ENCODE assay signal across 8 cellular contexts in genomic region chr3:152328841-152329240, GRCh38.
A peak's percentile ranks its signal among the peaks of the same experiment; 100 is the strongest.
DNase-seq lines count a peak whose midpoint lies in the region; ATAC-seq, FAIRE-seq and TF ChIP-seq lines count a peak whose summit lies in the region.

No MANE protein-coding gene starts in this region.

- no peak for ATAC-seq in CD8-positive, alpha-beta T cell
- no peak for ATAC-seq in natural killer cell treated with Interleukin-12 subunit alpha and Interleukin-12 subunit beta and Interleukin-15 and Interleukin-18, amount 100 ng/mL, for 72 hours

- no peak overlapping the region for H3K4me3 ChIP-seq in CD8-positive, alpha-beta T cell (ENCODE audit: low read depth, low read length)
- no peak overlapping the region for H3K4me3 ChIP-seq in OCI-LY3 (ENCODE audit: low read length)

- peaks cover 96% of the 10 kb centered on the region for H3K79me2 ChIP-seq in OCI-LY3 (ENCODE audit: low read length)

- H2AFZ ChIP-seq in OCI-LY3 (ENCODE audit: low read depth, low read length), result no peak overlapping the region

- H3K27me3 ChIP-seq in CD8-positive, alpha-beta T cell (ENCODE audit: insufficient read depth, low read length), result no peaks in the 10 kb centered on the region
- no peaks in the 10 kb centered on the region for H3K27me3 ChIP-seq in OCI-LY3 (ENCODE audit: low read depth, low read length)

- no peaks in the 10 kb centered on the region for H3K27me3 Mint-ChIP-seq in CD8-positive, alpha-beta T cell (ENCODE audit: low read depth)
- H3K27me3 Mint-ChIP-seq in natural killer cell treated with Interleukin-12 subunit alpha and Interleukin-12 subunit beta and Interleukin-15 and Interleukin-18, amount 100 ng/mL, for 72 hours, result no peaks in the 10 kb centered on the region

- no peak for TF ChIP-seq CTCF in CD8-positive, alpha-beta T cell (IDR thresholded peaks at IDR 0.05)
- no peak for TF ChIP-seq CTCF in OCI-LY3 (IDR thresholded peaks at IDR 0.05; ENCODE audit: low read depth, low read length)

- H3K27ac ChIP-seq in CD8-positive, alpha-beta T cell (ENCODE audit: low read depth, low read length), result no peak overlapping the region
- H3K27ac ChIP-seq in OCI-LY3 (ENCODE audit: low read length), result no peak overlapping the region

- peaks cover 68% of the 10 kb centered on the region for H3K4me1 ChIP-seq in CD8-positive, alpha-beta T cell (ENCODE audit: insufficient read depth, low read length)
- H3K4me1 ChIP-seq in OCI-LY3 (ENCODE audit: low read length), result peaks cover 29% of the 10 kb centered on the region

- CTCF ChIA-PET in CD8-positive, alpha-beta T cell (lab: Charles Lee), result interaction anchor here (0.6 to 1.0 kb wide), 4 partner anchors 13 to 872 kb away, joined by 3 read pairs; no protein-coding TSS in a partner anchor

- no peak for DNase-seq in CD8-positive, alpha-beta T cell
- no peak for DNase-seq in natural killer cell treated with Interleukin-12 subunit alpha and Interleukin-12 subunit beta and Interleukin-15 and Interleukin-18, amount 100 ng/mL, for 72 hours (ENCODE audit: low spot score)
- DNase-seq in NCI-H1930 (lab: John Stamatoyannopoulos, UW) (no peak), iPS-NIHi7 (ENCODE audit: extremely low spot score) (no peak), NCI-H1048 (lab: John Stamatoyannopoulos, UW) (no peak)
- DNase-seq in activated CD4-positive, alpha-beta T cell treated with anti-CD3 and anti-CD28 coated beads, Interleukin-2, amount 50 U/mL, for 4 hours, result no peak

- no peak overlapping the region for H3K9ac ChIP-seq in OCI-LY3 (ENCODE audit: low read length)

- no peaks in the 10 kb centered on the region for H3K9me3 ChIP-seq in CD8-positive, alpha-beta T cell (ENCODE audit: low read length)
- H3K9me3 ChIP-seq in OCI-LY3 (ENCODE audit: insufficient read depth, low read length), result no peaks in the 10 kb centered on the region

- peaks cover 75% of the 10 kb centered on the region for H4K20me1 ChIP-seq in OCI-LY3 (ENCODE audit: insufficient read depth, low read length)

- no peaks in the 10 kb centered on the region for H3K36me3 ChIP-seq in CD8-positive, alpha-beta T cell (ENCODE audit: insufficient read depth, low read length)
- peaks cover 14% of the 10 kb centered on the region for H3K36me3 ChIP-seq in OCI-LY3 (replicated peaks; ENCODE audit: low read depth, low read length)

- peaks cover 57% of the 10 kb centered on the region for H3K36me3 Mint-ChIP-seq in CD8-positive, alpha-beta T cell
- peaks cover 25% of the 10 kb centered on the region for H3K36me3 Mint-ChIP-seq in natural killer cell treated with Interleukin-12 subunit alpha and Interleukin-12 subunit beta and Interleukin-15 and Interleukin-18, amount 100 ng/mL, for 72 hours

- POLR2A ChIA-PET in CD8-positive, alpha-beta T cell (lab: Charles Lee), result interaction anchor here (1.3 kb wide), 1 partner anchor 9 kb away, joined by 5 read pairs; no protein-coding TSS in a partner anchor

- intact Hi-C loops in CD8-positive, alpha-beta T cell (cut with DNase I, micrococcal nuclease), result loop anchor here in 1 of 2 experiments (10.0 kb wide), 1 partner anchor 254 kb away; no protein-coding TSS in a partner anchor

- H3K4me2 ChIP-seq in OCI-LY3 (ENCODE audit: low read length), result peak overlapping the region; percentile 13

- peak overlapping the region; percentile 86 for H3K27ac Mint-ChIP-seq in CD8-positive, alpha-beta T cell
- H3K27ac Mint-ChIP-seq in natural killer cell treated with Interleukin-12 subunit alpha and Interleukin-12 subunit beta and Interleukin-15 and Interleukin-18, amount 100 ng/mL, for 72 hours, result peak overlapping the region; percentile 77 to 83

- H3K4me1 Mint-ChIP-seq in CD8-positive, alpha-beta T cell (ENCODE audit: low read depth), result peaks cover 84% of the 10 kb centered on the region
- H3K4me1 Mint-ChIP-seq in natural killer cell treated with Interleukin-12 subunit alpha and Interleukin-12 subunit beta and Interleukin-15 and Interleukin-18, amount 100 ng/mL, for 72 hours (ENCODE audit: low read depth in 2 of 2), result peaks cover 58 to 81% of the 10 kb centered on the region in 2 donors

- peak overlapping the region; percentile 1 for H3K4me3 Mint-ChIP-seq in CD8-positive, alpha-beta T cell
- H3K4me3 Mint-ChIP-seq in natural killer cell treated with Interleukin-12 subunit alpha and Interleukin-12 subunit beta and Interleukin-15 and Interleukin-18, amount 100 ng/mL, for 72 hours, result peak overlapping the region; percentile 70

- no peaks in the 10 kb centered on the region for H3K9me3 Mint-ChIP-seq in CD8-positive, alpha-beta T cell
- peaks cover 3% of the 10 kb centered on the region for H3K9me3 Mint-ChIP-seq in natural killer cell treated with Interleukin-12 subunit alpha and Interleukin-12 subunit beta and Interleukin-15 and Interleukin-18, amount 100 ng/mL, for 72 hours

- peak; percentile 72 for FAIRE-seq in endometrium (lab: Jason Lieb, UNC)
